8 cellular contexts compared by ENCODE assay signal in genomic region chr1:10475510-10475909, GRCh38. TPM values are rescaled to one million over a fixed set of nuclear protein-coding genes. Genes with fewer than 3 reads are reported as not detected.
DNase-seq lines count a peak whose midpoint lies in the region; ATAC-seq and TF ChIP-seq lines count a peak whose summit lies in the region.

No MANE protein-coding gene starts in this region.

- no peak overlapping the region for H2BK15ac ChIP-seq in mesenchymal stem cell (ENCODE audit: low read depth, poor library complexity, severe bottlenecking)

- H3K27ac ChIP-seq in heart right ventricle (peak overlapping the region; percentile 77 to 93 (median 89)), body of pancreas (peak overlapping the region in 3 of 4 donors; percentile 54 to 79 (median 55)), mesenchymal stem cell (ENCODE audit: low read length, poor library complexity, severe bottlenecking) (no peak overlapping the region), urinary bladder (ENCODE audit: low read depth) (no peak overlapping the region)

- peak in 4 of 8 donors; percentile 6 to 26 (median 14) for ATAC-seq in heart right ventricle
- ATAC-seq in body of pancreas = no peak
- ATAC-seq in HG03442 (IDR thresholded peaks at IDR 0.05; ENCODE audit: unreplicated experiment) = no peak

- 2 to 3% methylated on average over 13 of the region's 13 CpGs for WGBS in heart right ventricle, 2 donors
- WGBS in body of pancreas, 2 donors = 0 to 1% methylated on average over 13 of the region's 13 CpGs
- 4% methylated on average over 12 of the region's 13 CpGs for WGBS in mesenchymal stem cell
- WGBS in urinary bladder = 2% methylated on average over 13 of the region's 13 CpGs

- H2BK5ac ChIP-seq in mesenchymal stem cell (ENCODE audit: low read depth, low read length, poor library complexity, severe bottlenecking) = no peak overlapping the region

- peak overlapping the region; percentile 94 for H3K9ac ChIP-seq in mesenchymal stem cell (ENCODE audit: low read length)

- intact Hi-C loops in heart right ventricle (cut with DNase I) = loop anchor here in 1 of 10 donors (2.0 to 10.0 kb wide), 3 partner anchors 52 to 101 kb away; partner anchors contain the start of gene PGD
- intact Hi-C loops in cardiac septum (cut with DNase I) = loop anchor here (2.0 kb wide), 1 partner anchor 45 kb away; the partner anchor contains the start of gene CENPS
- intact Hi-C loops in body of pancreas (cut with DNase I) = no loop called here

- H3K4me2 ChIP-seq in mesenchymal stem cell (ENCODE audit: low read length, poor library complexity, severe bottlenecking) = peak overlapping the region; percentile 73

- H3K14ac ChIP-seq in mesenchymal stem cell (ENCODE audit: low read length in 2 of 2) = no peak overlapping the region

- peaks cover 13% of the 10 kb centered on the region for H3K79me1 ChIP-seq in mesenchymal stem cell (replicated peaks; ENCODE audit: low read length, poor library complexity, severe bottlenecking)

- no peak for TF ChIP-seq POLR2A in body of pancreas (IDR thresholded peaks at IDR 0.05)

- H3K27me3 ChIP-seq in heart right ventricle (no peaks in the 10 kb centered on the region), body of pancreas (no peaks in the 10 kb centered on the region), mesenchymal stem cell (ENCODE audit: control insufficient read depth in 1 of 2, insufficient read depth in 1 of 2, low read length in 2 of 2) (no peaks in the 10 kb centered on the region)

- H3K9me3 ChIP-seq in heart right ventricle (no peaks in the 10 kb centered on the region), body of pancreas (no peaks in the 10 kb centered on the region), mesenchymal stem cell (ENCODE audit: control insufficient read depth, low read length) (no peaks in the 10 kb centered on the region)

- no peak overlapping the region for H2AK5ac ChIP-seq in mesenchymal stem cell (ENCODE audit: low read length, severe bottlenecking)

- H3K4me3 ChIP-seq in heart right ventricle (peak overlapping the region; percentile 82 to 98 (median 88)), body of pancreas (peak overlapping the region; percentile 87 to 99), mesenchymal stem cell (ENCODE audit: insufficient read depth in 1 of 2, low read depth in 1 of 2, low read length in 2 of 2) (peak overlapping the region; percentile 80 to 99), urinary bladder (ENCODE audit: low read depth, low read length) (peak overlapping the region; percentile 90)

- peak overlapping the region in 1 of 2 experiments; percentile 15 for H2BK12ac ChIP-seq in mesenchymal stem cell (ENCODE audit: low read length in 2 of 2)

- peak overlapping the region; percentile 22 for H4K8ac ChIP-seq in mesenchymal stem cell (ENCODE audit: low read length)

- H4K91ac ChIP-seq in mesenchymal stem cell (ENCODE audit: low read length) = no peak overlapping the region

- H3K18ac ChIP-seq in mesenchymal stem cell (ENCODE audit: low read depth in 1 of 2, low read length in 2 of 2) = peak overlapping the region in 1 of 2 experiments; percentile 50

- TF ChIP-seq CTCF in heart right ventricle (IDR thresholded peaks at IDR 0.05) = no peak
- TF ChIP-seq CTCF in body of pancreas (IDR thresholded peaks at IDR 0.05) = no peak

- H2BK120ac ChIP-seq in mesenchymal stem cell (ENCODE audit: low read depth, low read length) = no peak overlapping the region

- H3K23ac ChIP-seq in mesenchymal stem cell (ENCODE audit: low read length in 2 of 2) = peak overlapping the region in 1 of 2 experiments; percentile 70

- H3K4me1 ChIP-seq in heart right ventricle (peaks cover 4 to 46% (median 31%) of the 10 kb centered on the region in 9 donors), body of pancreas (peaks cover 32% of the 10 kb centered on the region), mesenchymal stem cell (ENCODE audit: control insufficient read depth, insufficient read depth, low read depth, low read length) (peaks cover 5% of the 10 kb centered on the region), urinary bladder (ENCODE audit: insufficient read depth) (no peaks in the 10 kb centered on the region)

- no peak for DNase-seq in heart right ventricle
- no peak for DNase-seq in cardiac septum (ENCODE audit: low spot score)
- DNase-seq in body of pancreas = no peak
- DNase-seq in mesenchymal stem cell = no peak
- DNase-seq in SIG-M5 treated with dmso at 0.1 percent for 504 hours (lab: John Stamatoyannopoulos, UW; ENCODE audit: unreplicated experiment) = no peak
- no peak for DNase-seq in retina

- no peaks in the 10 kb centered on the region for H3K36me3 ChIP-seq in heart right ventricle
- H3K36me3 ChIP-seq in body of pancreas (replicated peaks in 1 of 2; ENCODE audit: insufficient read depth in 1 of 2, low read depth in 2 of 2) = no peaks in the 10 kb centered on the region
- no peaks in the 10 kb centered on the region for H3K36me3 ChIP-seq in mesenchymal stem cell (ENCODE audit: control insufficient read depth in 1 of 2, insufficient read depth in 2 of 2, low read depth in 1 of 2, low read length in 2 of 2)
- H3K36me3 ChIP-seq in urinary bladder (ENCODE audit: insufficient read depth) = no peaks in the 10 kb centered on the region

- no peak overlapping the region for H3K4ac ChIP-seq in mesenchymal stem cell (ENCODE audit: low read depth in 1 of 2, low read length in 2 of 2)

- H2AFZ ChIP-seq in mesenchymal stem cell (ENCODE audit: low read depth, low read length) = peak overlapping the region; percentile 47

RNA-seq across cellular contexts. Expression of gene PEX14, which starts 0.8 kb away (rescaled TPM):
- total RNA-seq in heart right ventricle (10 to 100 TPM; 17.8 to 31.9 (median 21.1) TPM), cardiac septum (17.7 TPM), body of pancreas (1 to 10 TPM; 8.6 to 8.8 TPM), urinary bladder (10.9 TPM)
- polyA plus RNA-seq in heart right ventricle (10 to 100 TPM; 17.1 to 23.5 TPM), urinary bladder (76.1 TPM)
- polyA plus RNA-seq in mesenchymal stem cell (2013, experiment 1 of 2) = 17.5 TPM
- polyA plus RNA-seq in mesenchymal stem cell (2013, experiment 2 of 2) = 16.8 TPM

RNA-seq across cellular contexts. Expression of gene DFFA, which starts 3.2 kb away (rescaled TPM):
- total RNA-seq in heart right ventricle (10 to 100 TPM; 19.8 to 26.7 (median 23.2) TPM), cardiac septum (22.8 TPM), body of pancreas (10 to 100 TPM; 13.5 TPM), urinary bladder (26.8 TPM)
- polyA plus RNA-seq in heart right ventricle (10 to 100 TPM in 1 of 2 donors, 1 to 10 TPM in 1; 9.1 to 14.5 TPM), urinary bladder (25.5 TPM)
- 28.1 TPM for polyA plus RNA-seq in mesenchymal stem cell (2013, experiment 1 of 2)
- 26.5 TPM for polyA plus RNA-seq in mesenchymal stem cell (2013, experiment 2 of 2)

RNA-seq across cellular contexts. Expression of gene CORT, which starts 25.7 kb away (rescaled TPM):
- total RNA-seq in heart right ventricle (under 1 TPM in 3 of 10 donors, not detected in 7; 0.25 to 0.52 (median 0.36) TPM), cardiac septum (not detected), body of pancreas (not detected), urinary bladder (0.26 TPM)
- polyA plus RNA-seq in heart right ventricle (under 1 TPM; 0.13 to 0.66 TPM), urinary bladder (0.43 TPM)
- polyA plus RNA-seq in mesenchymal stem cell (2013, experiment 1 of 2) = 0.07 TPM
- 0.23 TPM for polyA plus RNA-seq in mesenchymal stem cell (2013, experiment 2 of 2)

RNA-seq across cellular contexts. Expression of gene CENPS, which starts 45.3 kb away (rescaled TPM):
- total RNA-seq in heart right ventricle = 10 to 100 TPM in 4 of 10 donors, 1 to 10 TPM in 6; 4.9 to 10.7 (median 9.4) TPM
- 1 to 10 TPM; 7.2 to 9.4 TPM for polyA plus RNA-seq in heart right ventricle
- total RNA-seq in cardiac septum = 7.3 TPM
- total RNA-seq in body of pancreas = 10 to 100 TPM in 1 of 2 donors, 1 to 10 TPM in 1; 8.2 to 11.4 TPM
- polyA plus RNA-seq in mesenchymal stem cell (2013, experiment 1 of 2) = 12.6 TPM
- polyA plus RNA-seq in mesenchymal stem cell (2013, experiment 2 of 2) = 12.3 TPM
- 6.1 TPM for total RNA-seq in urinary bladder
- 13.8 TPM for polyA plus RNA-seq in urinary bladder

Comparison
In these comparisons a context has a peak if more than half of its experiments do, and no peak if none do; other contexts are left out.
1. H3K27ac ChIP-seq: peak in heart right ventricle (10 of 10) and body of pancreas (3 of 4); none in mesenchymal stem cell (single experiment) and urinary bladder (single experiment).
2. Peak in every context shown above with its lines, with median percentiles within 50 percentile points of each other: H3K4me3 ChIP-seq.